Comparison of ENCODE assay signal across 1 cellular context in genomic region chr17:35726609-35727460, GRCh38.
TF ChIP-seq lines count a peak whose summit lies in the region.

No MANE protein-coding gene starts in this region.

TF ChIP-seq in WTC11, 78 proteins besides CTCF, POLR2A, EP300 and RAD21 (continued from another document):
- TF ChIP-seq ZNF532 (CRISPR knock-in tag; IDR thresholded peaks at IDR 0.05; ENCODE audit: borderline replicate concordance) (no peak), ZNF671 (CRISPR knock-in tag; IDR thresholded peaks at IDR 0.05) (no peak), FOXP4 (CRISPR knock-in tag; IDR thresholded peaks at IDR 0.05) (no peak), TEAD1 (CRISPR knock-in tag; IDR thresholded peaks at IDR 0.05) (no peak), STAT6 (CRISPR knock-in tag; conservative IDR thresholded peaks at IDR 0.05; ENCODE audit: low read depth) (no peak), JAZF1 (CRISPR knock-in tag; IDR thresholded peaks at IDR 0.05) (no peak), ETV6 (CRISPR knock-in tag; IDR thresholded peaks at IDR 0.05) (no peak)
